ENCODE assay signal across 8 cellular contexts in the genomic region with DNA sequence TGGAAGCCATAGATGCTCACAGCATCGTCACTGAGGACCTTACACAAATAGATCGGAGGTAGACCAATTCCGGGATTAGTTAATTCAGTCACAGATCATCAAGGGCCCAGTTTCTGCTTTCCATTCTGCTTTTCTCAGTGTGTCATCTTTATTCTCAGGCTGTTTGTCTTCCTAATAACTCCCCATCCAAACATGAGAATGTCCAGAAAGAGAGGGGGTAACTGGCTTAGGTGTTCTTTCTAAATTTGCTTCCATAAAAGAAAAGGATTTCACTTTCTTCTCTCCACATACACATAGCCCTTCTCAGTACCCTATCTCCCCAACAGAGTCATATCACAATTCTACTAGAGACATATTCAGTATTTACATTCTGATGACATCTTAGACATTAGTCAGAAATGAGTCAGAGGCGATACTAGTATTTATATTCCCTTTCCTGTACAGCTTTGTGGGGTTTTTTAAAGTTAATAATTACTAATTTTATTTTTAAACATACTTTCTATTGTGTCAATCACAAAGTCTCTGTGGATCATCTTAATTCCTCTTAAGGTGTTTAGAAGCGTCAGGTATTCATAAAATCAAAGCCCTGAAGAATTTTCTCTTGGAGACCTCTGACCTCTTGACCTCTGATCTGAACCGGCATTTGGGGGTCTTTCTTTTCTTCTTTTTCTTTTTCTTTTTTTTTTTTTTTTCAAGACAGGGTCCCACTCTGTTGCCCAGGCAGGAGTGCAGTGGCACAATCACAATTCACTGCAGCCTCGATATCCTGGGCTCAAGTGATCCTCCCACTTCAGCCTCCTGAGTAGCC.
DNase-seq lines count a peak whose midpoint lies in the region; ATAC-seq and TF ChIP-seq lines count a peak whose summit lies in the region.

No MANE protein-coding gene starts in this region.

- DNase-seq in AG20443 (ENCODE audit: low spot score), result peak; percentile 50
- peak; percentile 11 for DNase-seq in brain microvascular endothelial cell
- no peak for DNase-seq in NOMO-1 treated with dmso at 0.1 percent for 144 hours (lab: John Stamatoyannopoulos, UW; ENCODE audit: unreplicated experiment)
- no peak for DNase-seq in activated CD4-positive, CD25-positive, alpha-beta regulatory T cell (lab: John Stamatoyannopoulos, UW)
- DNase-seq in central memory CD4-positive, alpha-beta T cell, result no peak
- no peak for DNase-seq in NCI-H1930 (lab: John Stamatoyannopoulos, UW)

- H3K27ac ChIP-seq in brain microvascular endothelial cell, result peak overlapping the region; percentile 51

- no peaks in the 10 kb centered on the region for H3K27me3 ChIP-seq in brain microvascular endothelial cell (replicated peaks)

- ATAC-seq in GM19328 (IDR thresholded peaks at IDR 0.05; ENCODE audit: unreplicated experiment) (peak; percentile 97), HG03135 (IDR thresholded peaks at IDR 0.05; ENCODE audit: unreplicated experiment) (peak; percentile 100)

- H3K4me3 ChIP-seq in brain microvascular endothelial cell (ENCODE audit: low read depth, low read length), result no peak overlapping the region

- H3K36me3 ChIP-seq in brain microvascular endothelial cell (replicated peaks), result no peaks in the 10 kb centered on the region

- in situ Hi-C loops in brain microvascular endothelial cell (cut with HindIII; ENCODE audit: low pct_ligation_motif_present, low sequenced_read_pairs), result no loop called here

- no peak for TF ChIP-seq CTCF in brain microvascular endothelial cell (IDR thresholded peaks at IDR 0.05; ENCODE audit: low read depth, low read length, missing control alignments)

Comparison
In these comparisons a context has a peak if more than half of its experiments do, and no peak if none do; other contexts are left out.
1. DNase-seq: peak in AG20443 (single experiment) and brain microvascular endothelial cell (single experiment); none in NOMO-1 treated with dmso at 0.1 percent for 144 hours (single experiment), activated CD4-positive, CD25-positive, alpha-beta regulatory T cell (0 of 4), central memory CD4-positive, alpha-beta T cell (single experiment) and NCI-H1930 (0 of 2).